ENCODE assay signal across 27 cellular contexts in the genomic region with DNA sequence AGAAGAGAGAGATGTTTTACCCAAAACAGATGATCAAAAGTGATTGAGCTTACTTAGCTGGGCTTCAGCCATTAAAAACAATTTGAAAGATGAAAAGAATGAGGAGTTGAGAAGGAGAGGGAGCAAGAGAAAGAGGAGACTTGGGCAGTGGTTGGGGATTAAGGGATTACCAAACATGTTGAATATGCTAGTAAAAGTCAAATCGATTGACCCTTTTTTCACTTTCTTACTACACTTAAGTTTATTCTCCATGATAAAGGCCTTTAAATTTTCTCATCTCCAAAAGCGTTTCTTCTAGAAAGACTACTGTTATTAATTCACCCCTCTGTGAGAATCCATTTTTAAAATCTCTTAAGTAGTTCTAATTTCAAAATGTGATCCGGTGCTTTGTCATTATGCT.
"Had no signal": no experiment of that assay in that cellular context is flagged by ENCODE, and none has a peak within 500 bp of the region (broad histone marks: within the 10 kb centered on the region; RNA-seq: fewer than 3 reads in every experiment).

No MANE protein-coding gene starts in this region.

- H3K27me3 ChIP-seq: neural progenitor cell, ovary, right lobe of liver, sigmoid colon, spleen, suprapubic skin, testis, tibial artery, transverse colon, upper lobe of right lung, uterus had no signal

- H3K27ac ChIP-seq: neural progenitor cell, ovary, parathyroid adenoma, psoas muscle, right lobe of liver, sigmoid colon, spleen, suprapubic skin, testis, tibial artery, transverse colon, upper lobe of right lung, uterus had no signal

- H3K4me3 ChIP-seq: neural progenitor cell, ovary, psoas muscle, right lobe of liver, sigmoid colon, spleen, suprapubic skin, testis, tibial artery, transverse colon, upper lobe of right lung, uterus had no signal

- H3K79me2 ChIP-seq: parathyroid adenoma had no signal

- H3K4me2 ChIP-seq: neural progenitor cell had no signal

- H3K36me3 ChIP-seq: neural progenitor cell, ovary, right lobe of liver, sigmoid colon, spleen, suprapubic skin, tibial artery, transverse colon, upper lobe of right lung, uterus had no signal

- H2AFZ ChIP-seq: neural progenitor cell, parathyroid adenoma had no signal

- H3K9me3 ChIP-seq: ovary, psoas muscle, right lobe of liver, suprapubic skin, testis, tibial artery, transverse colon, upper lobe of right lung, uterus had no signal

- H3K9ac ChIP-seq: neural progenitor cell, parathyroid adenoma had no signal

- FAIRE-seq: small intestine had no signal

- H3K4me1 ChIP-seq: neural progenitor cell, parathyroid adenoma, psoas muscle, right lobe of liver, sigmoid colon, spleen, suprapubic skin, testis, tibial artery, transverse colon, upper lobe of right lung, uterus had no signal

- DNase-seq: natural killer cell; occipital lobe; ovary; posterior cingulate gyrus; psoas muscle; right cardiac atrium; right lobe of liver; sigmoid colon; small intestine; spleen; stimulated activated CD4-positive, alpha-beta T cell treated with anti-CD3 and anti-CD28 coated beads, Interleukin-12 subunit alpha, Interleukin-12 subunit beta, amount 100 ng/mL, for 4 hours; stimulated activated CD4-positive, alpha-beta T cell treated with anti-CD3 and anti-CD28 coated beads, Interleukin-1b, Interleukin-23, amount 100 ng/mL, for 48 hours; stimulated activated CD4-positive, alpha-beta T cell treated with anti-CD3 and anti-CD28 coated beads, Interleukin-4, amount 100 ng/mL, for 1 hour; stimulated activated CD4-positive, alpha-beta T cell treated with anti-CD3 and anti-CD28 coated beads, Interleukin-4, amount 100 ng/mL, for 4 hours; stimulated activated CD8-positive, alpha-beta memory T cell treated with anti-CD3 and anti-CD28 coated beads, Interleukin-4, amount 100 ng/mL, for 48 hours; stimulated activated naive CD4-positive, alpha-beta T cell; stimulated activated naive CD8-positive, alpha-beta T cell treated with anti-CD3 and anti-CD28 coated beads, Interleukin-15, amount 100 ng/mL, for 72 hours; stimulated activated naive CD8-positive, alpha-beta T cell treated with anti-CD3 and anti-CD28 coated beads, Interleukin-15, Interleukin-2, amounts not matched to agents 100 U/mL and 50 U/mL, for 24 hours; substantia nigra; testis; tibial artery; transverse colon; upper lobe of right lung; uterus had no signal
